ENCODE assay signal across 7 cellular contexts in genomic region chr2:134120160-134120717, GRCh38.
DNase-seq lines count a peak whose midpoint lies in the region; ATAC-seq and TF ChIP-seq lines count a peak whose summit lies in the region.

No MANE protein-coding gene starts in this region.

- peaks cover 15% of the 10 kb centered on the region for H3K27me3 Mint-ChIP-seq in activated CD4-positive, alpha-beta T cell treated with anti-CD3 and anti-CD28 coated beads, Interleukin-2, amount 10 ng/mL, durations not matched to agents 24 days and 14 days
- peaks cover 5% of the 10 kb centered on the region for H3K27me3 Mint-ChIP-seq in osteocyte (ENCODE audit: unreplicated experiment)

- peaks cover 52% of the 10 kb centered on the region for H3K79me2 ChIP-seq in fibroblast of lung (ENCODE audit: control insufficient read depth, insufficient read depth, low read length)

- no peak overlapping the region for H2AFZ ChIP-seq in fibroblast of lung (ENCODE audit: low read length)

- H3K9me3 Mint-ChIP-seq in activated CD4-positive, alpha-beta T cell treated with anti-CD3 and anti-CD28 coated beads, Interleukin-2, amount 10 ng/mL, durations not matched to agents 24 days and 14 days: no peaks in the 10 kb centered on the region
- H3K9me3 Mint-ChIP-seq in osteocyte (ENCODE audit: unreplicated experiment): no peaks in the 10 kb centered on the region

- H3K4me3 Mint-ChIP-seq in activated CD4-positive, alpha-beta T cell treated with anti-CD3 and anti-CD28 coated beads, Interleukin-2, amount 10 ng/mL, durations not matched to agents 24 days and 14 days: peak overlapping the region; percentile 94
- peak overlapping the region; percentile 55 for H3K4me3 Mint-ChIP-seq in osteocyte (ENCODE audit: unreplicated experiment)

- H3K36me3 Mint-ChIP-seq in activated CD4-positive, alpha-beta T cell treated with anti-CD3 and anti-CD28 coated beads, Interleukin-2, amount 10 ng/mL, durations not matched to agents 24 days and 14 days (ENCODE audit: low read depth): no peaks in the 10 kb centered on the region
- H3K36me3 Mint-ChIP-seq in osteocyte (ENCODE audit: unreplicated experiment): no peaks in the 10 kb centered on the region

- peak overlapping the region; percentile 77 for H3K9ac ChIP-seq in fibroblast of lung (ENCODE audit: insufficient read depth, low read length)

- H3K4me3 ChIP-seq in fibroblast of lung (replicated peaks in 1 of 4; ENCODE audit: control extremely low read depth in 1 of 4, insufficient read depth in 1 of 4, low read depth in 3 of 4, low read length in 4 of 4): peak overlapping the region; percentile 49 to 95 (median 91)

- intact Hi-C loops in activated CD4-positive, alpha-beta T cell treated with anti-CD3 and anti-CD28 coated beads, Interleukin-2, amount 10 ng/mL, durations not matched to agents 24 days and 14 days (cut with micrococcal nuclease): loop anchor here (2.0 kb wide), 2 partner anchors 17 to 933 kb away; partner anchors contain the start of gene RAB3GAP1

- ATAC-seq in GM19035 (IDR thresholded peaks at IDR 0.05; ENCODE audit: unreplicated experiment) (peak; percentile 13), HG03064 (IDR thresholded peaks at IDR 0.05; ENCODE audit: low read depth, unreplicated experiment) (peak; percentile 4)

- peaks cover 41% of the 10 kb centered on the region for H3K4me1 Mint-ChIP-seq in activated CD4-positive, alpha-beta T cell treated with anti-CD3 and anti-CD28 coated beads, Interleukin-2, amount 10 ng/mL, durations not matched to agents 24 days and 14 days
- peaks cover 29% of the 10 kb centered on the region for H3K4me1 Mint-ChIP-seq in osteocyte (ENCODE audit: unreplicated experiment)

- peak overlapping the region; percentile 61 for H3K4me2 ChIP-seq in fibroblast of lung (ENCODE audit: extremely low read depth, insufficient read depth, low read length)

- H3K36me3 ChIP-seq in fibroblast of lung (ENCODE audit: control insufficient read depth, insufficient read depth, low read length): peaks cover 1% of the 10 kb centered on the region

- no peaks in the 10 kb centered on the region for H4K20me1 ChIP-seq in fibroblast of lung (ENCODE audit: control insufficient read depth, extremely low read depth, insufficient read depth, low read length)

- no peak for DNase-seq in activated CD4-positive, alpha-beta T cell treated with anti-CD3 and anti-CD28 coated beads, Interleukin-2, amount 10 ng/mL, durations not matched to agents 24 days and 14 days
- no peak for DNase-seq in fibroblast of lung (ENCODE audit: low read depth in 2 of 2)
- no peak for DNase-seq in osteocyte (ENCODE audit: extremely low spot score, unreplicated experiment)
- DNase-seq in DMS79 (lab: John Stamatoyannopoulos, UW): no peak
- DNase-seq in D341Med (ENCODE audit: low spot score): no peak

- H3K27me3 ChIP-seq in fibroblast of lung (ENCODE audit: control insufficient read depth, insufficient read depth, low read length): no peaks in the 10 kb centered on the region

- H3K9me3 ChIP-seq in fibroblast of lung (ENCODE audit: control insufficient read depth, insufficient read depth, low read depth, low read length): no peaks in the 10 kb centered on the region

- H3K4me1 ChIP-seq in fibroblast of lung (ENCODE audit: control insufficient read depth, extremely low read depth, insufficient read depth, low read length): peaks cover 14% of the 10 kb centered on the region

- H3K27ac ChIP-seq in fibroblast of lung (ENCODE audit: insufficient read depth, low read length): peak overlapping the region; percentile 61

- no peak overlapping the region for H3K27ac Mint-ChIP-seq in activated CD4-positive, alpha-beta T cell treated with anti-CD3 and anti-CD28 coated beads, Interleukin-2, amount 10 ng/mL, durations not matched to agents 24 days and 14 days
- no peak overlapping the region for H3K27ac Mint-ChIP-seq in osteocyte (ENCODE audit: unreplicated experiment)

- TF ChIP-seq CTCF in fibroblast of lung (conservative IDR thresholded peaks at IDR 0.05 in 1 of 2, IDR thresholded peaks at IDR 0.05 in 1 of 2; ENCODE audit: low read depth in 1 of 2, low read length in 2 of 2): no peak
- TF ChIP-seq CTCF in osteocyte (IDR thresholded peaks at IDR 0.05): no peak
